ENCODE assay signal across 14 cellular contexts in genomic region chr9:1978941-1979340, GRCh38. TPM values are rescaled to one million over a fixed set of nuclear protein-coding genes. Genes with fewer than 3 reads are reported as not detected.
A peak's percentile ranks its signal among the peaks of the same experiment; 100 is the strongest.
DNase-seq lines count a peak whose midpoint lies in the region; ATAC-seq and TF ChIP-seq lines count a peak whose summit lies in the region.
"Had no signal": no experiment of that assay in that cellular context is flagged by ENCODE, and none has a peak within 500 bp of the region (broad histone marks: within the 10 kb centered on the region; RNA-seq: fewer than 3 reads in every experiment).

No MANE protein-coding gene starts in this region.

- CTCF ChIA-PET in BJ (lab: Yijun Ruan, JAX) = interaction anchor here (0.9 to 2.6 kb wide), 3 partner anchors 34 to 38 kb away, joined by 3 to 8 read pairs (median 4); partner anchors contain the start of gene SMARCA2

- peak; percentile 36 for DNase-seq in BJ (ENCODE audit: low read depth)
- DNase-seq in MV-4-11 (lab: John Stamatoyannopoulos, UW) = peak; percentile 38
- DNase-seq in epithelial cell of esophagus (ENCODE audit: low read depth) = peak; percentile 91
- DNase-seq in mucosa of descending colon = peak in 1 of 3 donors; percentile 3
- no peak for DNase-seq in RPMI8226
- DNase-seq: activated CD4-positive, CD25-positive, alpha-beta regulatory T cell; dorsolateral prefrontal cortex; NCI-H2029; nephron progenitor cell had no signal

- H3K4me1 ChIP-seq in mucosa of descending colon (ENCODE audit: low read depth) = no peaks in the 10 kb centered on the region
- H3K4me1 ChIP-seq: BLaER1 had no signal

- POLR2A ChIA-PET in BJ (lab: Charles Lee) = no interaction called here

- intact Hi-C loops in mucosa of descending colon (cut with DNase I, micrococcal nuclease) = no loop called here

- no peaks in the 10 kb centered on the region for H3K27me3 ChIP-seq in BJ (ENCODE audit: control insufficient read depth, insufficient read depth, low read length)
- H3K27me3 ChIP-seq: BLaER1, dorsolateral prefrontal cortex had no signal

- TF ChIP-seq CTCF in BJ (IDR thresholded peaks at IDR 0.05; ENCODE audit: insufficient read depth, low read depth, low read length) (no peak), epithelial cell of esophagus (IDR thresholded peaks at IDR 0.05; ENCODE audit: insufficient read depth, low read depth, low read length, missing control alignments) (no peak), mucosa of descending colon (IDR thresholded peaks at IDR 0.05) (no peak)

- no peak overlapping the region for H3K4me3 ChIP-seq in BJ (ENCODE audit: low read depth, low read length)
- H3K4me3 ChIP-seq in epithelial cell of esophagus (ENCODE audit: low read length) = no peak overlapping the region
- H3K4me3 ChIP-seq in mucosa of descending colon = no peak overlapping the region
- H3K4me3 ChIP-seq: BLaER1, thoracic aorta had no signal

- no peaks in the 10 kb centered on the region for H3K9me3 ChIP-seq in mucosa of descending colon
- H3K9me3 ChIP-seq: BLaER1, thoracic aorta had no signal

- H3K36me3 ChIP-seq in BJ (ENCODE audit: control insufficient read depth, insufficient read depth, low read length) (no peaks in the 10 kb centered on the region), mucosa of descending colon (ENCODE audit: low read depth) (no peaks in the 10 kb centered on the region)
- H3K36me3 ChIP-seq: BLaER1, thoracic aorta had no signal

- peak; percentile 38 for ATAC-seq in mucosa of descending colon
- no peak for ATAC-seq in GM18868 (IDR thresholded peaks at IDR 0.05; ENCODE audit: unreplicated experiment)
- no peak for ATAC-seq in HG03175 (IDR thresholded peaks at IDR 0.05; ENCODE audit: unreplicated experiment)
- no peak for ATAC-seq in GM21528 (IDR thresholded peaks at IDR 0.05; ENCODE audit: low FRiP score, unreplicated experiment)

RNA-seq across cellular contexts. Expression of gene SMARCA2, which starts 36.2 kb away (rescaled TPM):
- 58.4 and 67.4 TPM in 2 replicates for polyA plus RNA-seq in BJ (2011; rRNA removed)
- 162 and 201 TPM in 2 replicates for polyA minus RNA-seq in BJ (2011; rRNA and poly(A)+ RNA removed)
- 100 to 1,000 TPM; 105 to 131 (median 117) TPM for total RNA-seq in mucosa of descending colon
